ENCODE assay signal across 8 cellular contexts in the genomic region with DNA sequence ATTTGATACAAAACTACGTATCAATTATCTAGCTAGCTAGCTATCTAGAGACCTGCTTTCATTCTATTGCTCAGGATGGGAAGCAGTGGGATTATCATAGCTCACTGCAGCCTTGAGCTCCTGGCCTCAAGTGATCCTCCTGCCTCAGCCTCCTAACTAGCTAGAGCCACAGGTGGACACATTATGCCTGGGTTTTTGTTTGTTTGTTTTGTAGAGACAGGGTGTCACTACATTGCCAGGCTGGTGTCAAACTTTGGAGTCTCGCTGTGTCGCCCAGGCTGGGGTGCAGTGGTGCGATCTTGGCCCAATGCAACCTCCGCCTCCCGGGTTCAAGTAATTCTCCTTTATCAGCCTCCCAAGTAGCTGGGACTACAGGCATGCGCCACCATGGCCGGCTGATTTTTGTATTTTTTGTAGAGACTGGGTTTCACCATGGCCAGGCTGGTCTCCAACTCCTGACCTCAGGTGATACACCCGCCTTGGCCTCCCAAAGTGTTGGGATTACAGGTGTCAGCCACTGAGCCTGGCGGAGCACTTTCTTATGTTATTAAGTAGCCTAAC.
DNase-seq lines count a peak whose midpoint lies in the region; ATAC-seq, FAIRE-seq and TF ChIP-seq lines count a peak whose summit lies in the region.
"Not testable (repeated sequence)": the region's sequence is repeated elsewhere in the genome, so short reads cannot be mapped to it uniquely, and the experiment has no call there.

No MANE protein-coding gene starts in this region.

- not testable (repeated sequence) for ATAC-seq in CD8-positive, alpha-beta T cell; mucosa of descending colon; pancreas

- not testable (repeated sequence) for H3K79me2 ChIP-seq in Loucy (ENCODE audit: insufficient read depth, low read length)

- not testable (repeated sequence) for H3K4me3 ChIP-seq in CD8-positive, alpha-beta T cell (ENCODE audit: low read depth, low read length); Loucy (ENCODE audit: low read length, poor library complexity, severe bottlenecking); endodermal cell (ENCODE audit: low read length); mucosa of descending colon; pancreas; uterus

- H3F3A ChIP-seq in Loucy (ENCODE audit: low read depth), result not testable (repeated sequence)

- not testable (repeated sequence) for TF ChIP-seq POLR2A in uterus (IDR thresholded peaks at IDR 0.05)

- not testable (repeated sequence) for DNase-seq in CD8-positive, alpha-beta T cell; activated CD4-positive, alpha-beta T cell treated with anti-CD3 and anti-CD28 coated beads, Interleukin-2, amount 10 ng/mL, durations not matched to agents 7 days and 5 days; activated naive CD4-positive, alpha-beta T cell treated with anti-CD3 and anti-CD28 coated beads, Interleukin-2, amount 10 ng/mL, durations not matched to agents 7 days and 5 days; endodermal cell
- peak in 2 of 3 donors; percentile 21 to 35 for DNase-seq in mucosa of descending colon
- peak in 5 of 6 donors; percentile 9 to 44 (median 14) for DNase-seq in pancreas
- peak; percentile 11 to 16 for DNase-seq in uterus

- not testable (repeated sequence) for H3K4me1 ChIP-seq in CD8-positive, alpha-beta T cell (ENCODE audit: insufficient read depth, low read length); Loucy (ENCODE audit: insufficient read depth, low read length, poor library complexity, severe bottlenecking); endodermal cell (ENCODE audit: control insufficient read depth, insufficient read depth, low read length); mucosa of descending colon (ENCODE audit: low read depth); pancreas; uterus

- not testable (repeated sequence) for TF ChIP-seq CTCF in CD8-positive, alpha-beta T cell (IDR thresholded peaks at IDR 0.05); Loucy (conservative IDR thresholded peaks at IDR 0.05; ENCODE audit: low read length); endodermal cell (conservative IDR thresholded peaks at IDR 0.05); mucosa of descending colon (IDR thresholded peaks at IDR 0.05); pancreas (IDR thresholded peaks at IDR 0.05); uterus (IDR thresholded peaks at IDR 0.05)

- peak overlapping the region; percentile 8 for H3K4me2 ChIP-seq in Loucy (ENCODE audit: low read depth, low read length, poor library complexity, severe bottlenecking)

- not testable (repeated sequence) for H3K9me2 ChIP-seq in Loucy (replicated peaks; ENCODE audit: low read depth, low read length)

- H3K27me3 ChIP-seq in CD8-positive, alpha-beta T cell (ENCODE audit: insufficient read depth, low read length); Loucy (ENCODE audit: insufficient read depth, low read length, poor library complexity, severe bottlenecking); endodermal cell (ENCODE audit: control insufficient read depth, insufficient read depth, low read length, poor library complexity, severe bottlenecking); pancreas; uterus: not testable (repeated sequence)

- H3K9me3 Mint-ChIP-seq in CD8-positive, alpha-beta T cell; activated CD4-positive, alpha-beta T cell treated with anti-CD3 and anti-CD28 coated beads, Interleukin-2, amount 10 ng/mL, durations not matched to agents 7 days and 5 days; activated naive CD4-positive, alpha-beta T cell treated with anti-CD3 and anti-CD28 coated beads, Interleukin-2, amount 10 ng/mL, durations not matched to agents 7 days and 5 days; endodermal cell: not testable (repeated sequence)

- not testable (repeated sequence) for H3K9ac ChIP-seq in Loucy (ENCODE audit: low read depth, low read length, poor library complexity, severe bottlenecking); endodermal cell (ENCODE audit: extremely low read depth, low read length, poor library complexity, severe bottlenecking)

- H3K27ac ChIP-seq in CD8-positive, alpha-beta T cell (ENCODE audit: low read depth, low read length); endodermal cell (ENCODE audit: low read depth, low read length); pancreas; uterus: not testable (repeated sequence)

- H3K36me3 ChIP-seq in CD8-positive, alpha-beta T cell (ENCODE audit: insufficient read depth, low read length); Loucy (ENCODE audit: insufficient read depth, low read length); endodermal cell (ENCODE audit: control insufficient read depth, insufficient read depth, low read length); mucosa of descending colon (ENCODE audit: low read depth); pancreas; uterus: not testable (repeated sequence)

- POLR2A ChIA-PET in CD8-positive, alpha-beta T cell (lab: Charles Lee), result interaction anchor here (2.6 kb wide), 1 partner anchor 145 kb away, joined by 7 read pairs; no protein-coding TSS in a partner anchor
- POLR2A ChIA-PET in activated CD4-positive, alpha-beta T cell treated with anti-CD3 and anti-CD28 coated beads, Interleukin-2, amount 10 ng/mL, durations not matched to agents 7 days and 5 days (lab: Charles Lee), result not testable (repeated sequence)

- WGBS in endodermal cell (ENCODE audit: insufficient coverage in 1 of 2, insufficient read length in 1 of 2), 2 experiments, result 96 to 100% methylated on average over 4 to 9 of the region's 10 CpGs
- WGBS in pancreas, 2 donors, result 98 to 99% methylated on average over 10 of the region's 10 CpGs

- not testable (repeated sequence) for H2AFZ ChIP-seq in Loucy (ENCODE audit: low read length)

- not testable (repeated sequence) for H3K27me3 Mint-ChIP-seq in CD8-positive, alpha-beta T cell (ENCODE audit: low read depth); activated CD4-positive, alpha-beta T cell treated with anti-CD3 and anti-CD28 coated beads, Interleukin-2, amount 10 ng/mL, durations not matched to agents 7 days and 5 days; activated naive CD4-positive, alpha-beta T cell treated with anti-CD3 and anti-CD28 coated beads, Interleukin-2, amount 10 ng/mL, durations not matched to agents 7 days and 5 days; endodermal cell (ENCODE audit: insufficient read depth)

- H3K4me3 Mint-ChIP-seq in CD8-positive, alpha-beta T cell, result not testable (repeated sequence)
- peak overlapping the region; percentile 22 for H3K4me3 Mint-ChIP-seq in activated CD4-positive, alpha-beta T cell treated with anti-CD3 and anti-CD28 coated beads, Interleukin-2, amount 10 ng/mL, durations not matched to agents 7 days and 5 days
- peak overlapping the region; percentile 15 for H3K4me3 Mint-ChIP-seq in activated naive CD4-positive, alpha-beta T cell treated with anti-CD3 and anti-CD28 coated beads, Interleukin-2, amount 10 ng/mL, durations not matched to agents 7 days and 5 days
- peak overlapping the region; percentile 90 for H3K4me3 Mint-ChIP-seq in endodermal cell

- intact Hi-C loops in CD8-positive, alpha-beta T cell (cut with DNase I, micrococcal nuclease), result loop anchor here in 1 of 2 experiments (10.0 kb wide), 1 partner anchor 343 kb away; a partner anchor contains a TSS
- intact Hi-C loops in mucosa of descending colon (cut with DNase I, micrococcal nuclease); pancreas (cut with DNase I); uterus (cut with DNase I; ENCODE audit: low total_unique reads): not testable (repeated sequence)

- H3K4me1 Mint-ChIP-seq in CD8-positive, alpha-beta T cell (ENCODE audit: low read depth); activated naive CD4-positive, alpha-beta T cell treated with anti-CD3 and anti-CD28 coated beads, Interleukin-2, amount 10 ng/mL, durations not matched to agents 7 days and 5 days; endodermal cell: not testable (repeated sequence)
- peaks cover 14% of the 10 kb centered on the region for H3K4me1 Mint-ChIP-seq in activated CD4-positive, alpha-beta T cell treated with anti-CD3 and anti-CD28 coated beads, Interleukin-2, amount 10 ng/mL, durations not matched to agents 7 days and 5 days

- CTCF ChIA-PET in CD8-positive, alpha-beta T cell (lab: Charles Lee); activated naive CD4-positive, alpha-beta T cell treated with anti-CD3 and anti-CD28 coated beads, Interleukin-2, amount 10 ng/mL, durations not matched to agents 7 days and 5 days (lab: Charles Lee): not testable (repeated sequence)
- CTCF ChIA-PET in activated CD4-positive, alpha-beta T cell treated with anti-CD3 and anti-CD28 coated beads, Interleukin-2, amount 10 ng/mL, durations not matched to agents 7 days and 5 days (lab: Charles Lee), result interaction anchor here (0.6 kb wide), 1 partner anchor 498 kb away, joined by 3 read pairs; no protein-coding TSS in a partner anchor

- FAIRE-seq in pancreas (lab: Jason Lieb, UNC), result not testable (repeated sequence)

- H4K20me1 ChIP-seq in Loucy (ENCODE audit: insufficient read depth, low read length, poor library complexity, severe bottlenecking), result not testable (repeated sequence)

- H3K27ac Mint-ChIP-seq in CD8-positive, alpha-beta T cell, result peak overlapping the region; percentile 32
- H3K27ac Mint-ChIP-seq in activated CD4-positive, alpha-beta T cell treated with anti-CD3 and anti-CD28 coated beads, Interleukin-2, amount 10 ng/mL, durations not matched to agents 7 days and 5 days, result peak overlapping the region; percentile 81
- H3K27ac Mint-ChIP-seq in activated naive CD4-positive, alpha-beta T cell treated with anti-CD3 and anti-CD28 coated beads, Interleukin-2, amount 10 ng/mL, durations not matched to agents 7 days and 5 days, result peak overlapping the region; percentile 58
- not testable (repeated sequence) for H3K27ac Mint-ChIP-seq in endodermal cell

- H3K36me3 Mint-ChIP-seq in CD8-positive, alpha-beta T cell; activated CD4-positive, alpha-beta T cell treated with anti-CD3 and anti-CD28 coated beads, Interleukin-2, amount 10 ng/mL, durations not matched to agents 7 days and 5 days (ENCODE audit: low read depth); activated naive CD4-positive, alpha-beta T cell treated with anti-CD3 and anti-CD28 coated beads, Interleukin-2, amount 10 ng/mL, durations not matched to agents 7 days and 5 days; endodermal cell (ENCODE audit: low read depth): not testable (repeated sequence)

- not testable (repeated sequence) for H3K9me3 ChIP-seq in CD8-positive, alpha-beta T cell (ENCODE audit: low read length); Loucy (ENCODE audit: insufficient read depth, low read depth, low read length); endodermal cell (ENCODE audit: control insufficient read depth, low read length); mucosa of descending colon; pancreas; uterus
